ENCODE assay signal across 18 cellular contexts in genomic region chr3:135034291-135034768, GRCh38.
DNase-seq lines count a peak whose midpoint lies in the region; ATAC-seq, FAIRE-seq and TF ChIP-seq lines count a peak whose summit lies in the region.
"Had no signal": no experiment of that assay in that cellular context is flagged by ENCODE, and none has a peak within 500 bp of the region (broad histone marks: within the 10 kb centered on the region; RNA-seq: fewer than 3 reads in every experiment).

No MANE protein-coding gene starts in this region.

- BruUV-seq in GM12878 (replicated peaks; lab: Mats Ljungman, UMichigan) = no TSS peak

- no peak overlapping the region for H2AFZ ChIP-seq in GM12878 (ENCODE audit: control insufficient read depth, low read depth, low read length)
- H2AFZ ChIP-seq: PC-9 had no signal

- TF ChIP-seq CTCF in GM12878 (IDR thresholded peaks at IDR 0.05 in 2 of 3, conservative IDR thresholded peaks at IDR 0.05 in 1 of 3; ENCODE audit: control insufficient read depth in 2 of 3, extremely low read depth in 1 of 3, insufficient read depth in 1 of 3, low read depth in 3 of 3, low read length in 3 of 3) (no peak), thyroid gland (IDR thresholded peaks at IDR 0.05) (no peak)

- no peaks in the 10 kb centered on the region for H3K4me1 Mint-ChIP-seq in activated T-cell treated with anti-CD3 and anti-CD28 coated beads, Interleukin-2, amount 50 U/mL, for 24 hours (ENCODE audit: low read depth)
- H3K4me1 Mint-ChIP-seq: CD14-positive monocyte had no signal

- SMC1A ChIA-PET in GM12878 (lab: Charles Lee; ENCODE audit: uncharacterized antibody, unreplicated experiment) = interaction anchor here (1.1 to 3.2 kb wide), 3 partner anchors 11 to 184 kb away, joined by 3 to 11 read pairs (median 7); no protein-coding TSS in a partner anchor

- no peak overlapping the region for H3K4me3 ChIP-seq in GM12878
- no peak overlapping the region for H3K4me3 ChIP-seq in thyroid gland (replicated peaks in 1 of 3)
- H3K4me3 ChIP-seq: lung, PC-9 had no signal

- TF ChIP-seq POLR2A in GM12878 (IDR thresholded peaks at IDR 0.05; ENCODE audit: low read depth, low read length) (no peak), thyroid gland (IDR thresholded peaks at IDR 0.05) (no peak)

- peaks cover 26% of the 10 kb centered on the region for H3K27me3 Mint-ChIP-seq in activated T-cell treated with anti-CD3 and anti-CD28 coated beads, Interleukin-2, amount 50 U/mL, for 24 hours

- no peak overlapping the region for H3K4me3 Mint-ChIP-seq in activated T-cell treated with anti-CD3 and anti-CD28 coated beads, Interleukin-2, amount 50 U/mL, for 24 hours
- H3K4me3 Mint-ChIP-seq: CD14-positive monocyte, type B pancreatic cell had no signal

- no peaks in the 10 kb centered on the region for H4K20me1 ChIP-seq in GM12878 (ENCODE audit: control insufficient read depth, insufficient read depth)

- peak; percentile 61 for DNase-seq in DMS 273 (lab: John Stamatoyannopoulos, UW; ENCODE audit: unreplicated experiment)
- no peak for DNase-seq in DMS 273 treated with DMSO at 0.1 percent for 48 hours (lab: John Stamatoyannopoulos, UW)
- peak; percentile 23 for DNase-seq in NCI-H2171 (lab: John Stamatoyannopoulos, UW)
- no peak for DNase-seq in GM12878 (ENCODE audit: low read depth, low spot score)
- DNase-seq in thyroid gland = peak; percentile 88 to 90
- no peak for DNase-seq in activated T-cell treated with anti-CD3 and anti-CD28 coated beads, Interleukin-2, amount 50 U/mL, for 24 hours
- DNase-seq: activated gamma-delta T cell treated with Interleukin-2 at 50 U/mL for 16 hours; dermis blood vessel endothelial cell; GF-D8; PC-9; stimulated activated CD4-positive, alpha-beta T cell treated with anti-CD3 and anti-CD28 coated beads, Interleukin-4, amount 100 ng/mL, for 1 hour had no signal

- ATAC-seq in GM12878 = no peak
- no peak for ATAC-seq in HG02840 (IDR thresholded peaks at IDR 0.05; ENCODE audit: low FRiP score, unreplicated experiment)
- no peak for ATAC-seq in HG03565 (IDR thresholded peaks at IDR 0.05; ENCODE audit: unreplicated experiment)
- ATAC-seq: sciatic nerve had no signal

- no peaks in the 10 kb centered on the region for H3K9me3 Mint-ChIP-seq in activated T-cell treated with anti-CD3 and anti-CD28 coated beads, Interleukin-2, amount 50 U/mL, for 24 hours
- H3K9me3 Mint-ChIP-seq: type B pancreatic cell had no signal

- intact Hi-C loops in GM12878 (cut with micrococcal nuclease; ENCODE audit: unreplicated experiment) (no loop called here), thyroid gland (cut with DNase I) (no loop called here)

- no peaks in the 10 kb centered on the region for H3K36me3 Mint-ChIP-seq in activated T-cell treated with anti-CD3 and anti-CD28 coated beads, Interleukin-2, amount 50 U/mL, for 24 hours (ENCODE audit: low read depth)
- H3K36me3 Mint-ChIP-seq: CD14-positive monocyte, type B pancreatic cell had no signal

- H3K4me1 ChIP-seq in GM12878 (ENCODE audit: control insufficient read depth, insufficient read depth, low read length) (no peaks in the 10 kb centered on the region), thyroid gland (peaks cover 40 to 41% of the 10 kb centered on the region in 2 donors)

- RAD21 ChIA-PET in GM12878 (lab: Charles Lee; ENCODE audit: unreplicated experiment) = no interaction called here

- in situ Hi-C loops in GM12878 (cut with MboI) = no loop called here

- no peaks in the 10 kb centered on the region; the same call in 1 of the 2 replicates for H3K79me2 ChIP-seq in GM12878 (ENCODE audit: control insufficient read depth, insufficient read depth, low read length)

- TF ChIP-seq RAD21 in GM12878 (IDR thresholded peaks at IDR 0.05; ENCODE audit: insufficient read depth, low read depth, low read length) = no peak

- H3K4me2 ChIP-seq in GM12878 (ENCODE audit: control insufficient read depth, insufficient read depth) = 0 out of 2 replicates have a peak overlapping the region, but pooled peaks have one; percentile 3
- H3K4me2 ChIP-seq: PC-9 had no signal

- no peak for TF ChIP-seq EP300 in GM12878 (IDR thresholded peaks at IDR 0.05; ENCODE audit: borderline replicate concordance in 1 of 2, control insufficient read depth in 1 of 2, low read depth in 2 of 2, low read length in 2 of 2)

- no peak for FAIRE-seq in GM12878 (lab: Jason Lieb, UNC)

- 18% methylated on average over 4 of the region's 4 CpGs for WGBS in GM12878 (ENCODE audit: insufficient coverage, insufficient replicate concordance, low lambda C conversion rate, missing lambda C conversion rate)
- 27 to 38% methylated on average over 4 of the region's 4 CpGs for WGBS in thyroid gland, 2 donors

- H3K27ac ChIP-seq in GM12878 (ENCODE audit: control insufficient read depth, insufficient read depth) (no peak overlapping the region), thyroid gland (peak overlapping the region; percentile 70 to 81 (median 71))
- H3K27ac ChIP-seq: 22Rv1, PC-9 had no signal

- CTCF ChIA-PET in GM12878 (lab: Yijun Ruan, JAX) = interaction anchor here (0.7 kb wide), 1 partner anchor 76 kb away, joined by 3 read pairs; no protein-coding TSS in a partner anchor

- H3K27me3 ChIP-seq in GM12878 (replicated peaks in 1 of 2; ENCODE audit: control insufficient read depth in 2 of 2, insufficient read depth in 2 of 2, low read length in 1 of 2) (no peaks in the 10 kb centered on the region), thyroid gland (no peaks in the 10 kb centered on the region)

- H3K9me3 ChIP-seq in GM12878 (replicated peaks; ENCODE audit: control insufficient read depth, insufficient read depth, low read length) (no peaks in the 10 kb centered on the region), thyroid gland (no peaks in the 10 kb centered on the region)

- POLR2A ChIA-PET in GM12878 (lab: Charles Lee) = interaction anchor here (0.5 kb wide), 1 partner anchor 1129 kb away, joined by 4 read pairs; no protein-coding TSS in a partner anchor

- H3K9ac ChIP-seq in GM12878 (ENCODE audit: control insufficient read depth, insufficient read depth, low read length) = no peak overlapping the region

- no peak overlapping the region for H3K27ac Mint-ChIP-seq in activated T-cell treated with anti-CD3 and anti-CD28 coated beads, Interleukin-2, amount 50 U/mL, for 24 hours
- H3K27ac Mint-ChIP-seq: CD14-positive monocyte, type B pancreatic cell had no signal

- H3K36me3 ChIP-seq in GM12878 (ENCODE audit: control insufficient read depth in 2 of 2, insufficient read depth in 2 of 2, low read length in 1 of 2) = no peaks in the 10 kb centered on the region; a peak in 1 of 4 replicates
- no peaks in the 10 kb centered on the region for H3K36me3 ChIP-seq in thyroid gland

TF ChIP-seq in GM12878, 131 proteins besides CTCF, POLR2A, EP300 and RAD21 (continues in another document):
- TF ChIP-seq E4F1 (IDR thresholded peaks at IDR 0.05; ENCODE audit: borderline replicate concordance, partially characterized antibody) (no peak), USF1 (IDR thresholded peaks at IDR 0.05; ENCODE audit: borderline replicate concordance, extremely low read length, insufficient read depth, low read depth, low read length) (no peak), JUND (IDR thresholded peaks at IDR 0.05; ENCODE audit: low read depth, low read length) (no peak)

Comparison
In these comparisons a context has a peak if more than half of its experiments do, and no peak if none do; other contexts are left out.
1. DNase-seq: peak in DMS 273 (single experiment), NCI-H2171 (single experiment) and thyroid gland (2 of 2); none in DMS 273 treated with DMSO at 0.1 percent for 48 hours (single experiment), GM12878 (single experiment) and activated T-cell treated with anti-CD3 and anti-CD28 coated beads, Interleukin-2, amount 50 U/mL, for 24 hours (single experiment).